1 cellular context compared by ENCODE assay signal in the genomic region with DNA sequence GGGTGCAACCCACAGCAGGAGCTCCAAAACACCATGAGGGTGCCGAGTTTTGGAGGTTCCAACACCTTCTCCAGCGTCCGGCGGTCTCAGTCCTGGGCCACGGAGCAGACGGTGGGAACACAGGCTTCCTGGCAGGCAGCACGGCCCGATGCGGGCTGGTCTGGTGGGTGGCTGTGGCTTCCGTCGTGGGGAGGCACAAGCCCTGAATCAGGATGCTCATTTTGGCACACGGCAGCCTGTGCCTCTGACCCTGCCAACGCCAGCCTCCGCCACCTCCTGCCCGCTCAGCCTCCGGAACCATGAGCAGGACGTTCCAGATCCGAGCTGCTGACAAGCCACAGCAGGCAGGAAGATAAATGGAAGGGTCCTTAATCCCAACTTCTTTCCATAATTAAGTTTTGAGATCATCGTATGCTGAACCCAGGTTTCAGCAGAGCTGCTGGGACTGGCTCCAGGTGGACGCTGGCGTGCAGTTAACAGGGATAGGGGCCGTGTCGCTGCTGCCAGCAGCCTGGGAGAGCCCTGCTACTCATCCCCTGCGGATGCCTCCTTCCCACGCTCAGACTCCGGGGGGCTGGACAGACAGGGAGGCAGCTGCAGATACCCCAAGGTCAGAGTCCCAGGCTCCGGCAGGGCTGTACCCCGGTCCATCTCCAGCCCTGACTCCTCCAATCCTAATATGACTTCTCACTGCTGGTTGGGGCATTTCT.
TF ChIP-seq lines count a peak whose summit lies in the region.

No MANE protein-coding gene starts in this region.

TF ChIP-seq in WTC11, 78 proteins besides CTCF, POLR2A, EP300 and RAD21 (continued from another document):
- TF ChIP-seq, protein P1, sequence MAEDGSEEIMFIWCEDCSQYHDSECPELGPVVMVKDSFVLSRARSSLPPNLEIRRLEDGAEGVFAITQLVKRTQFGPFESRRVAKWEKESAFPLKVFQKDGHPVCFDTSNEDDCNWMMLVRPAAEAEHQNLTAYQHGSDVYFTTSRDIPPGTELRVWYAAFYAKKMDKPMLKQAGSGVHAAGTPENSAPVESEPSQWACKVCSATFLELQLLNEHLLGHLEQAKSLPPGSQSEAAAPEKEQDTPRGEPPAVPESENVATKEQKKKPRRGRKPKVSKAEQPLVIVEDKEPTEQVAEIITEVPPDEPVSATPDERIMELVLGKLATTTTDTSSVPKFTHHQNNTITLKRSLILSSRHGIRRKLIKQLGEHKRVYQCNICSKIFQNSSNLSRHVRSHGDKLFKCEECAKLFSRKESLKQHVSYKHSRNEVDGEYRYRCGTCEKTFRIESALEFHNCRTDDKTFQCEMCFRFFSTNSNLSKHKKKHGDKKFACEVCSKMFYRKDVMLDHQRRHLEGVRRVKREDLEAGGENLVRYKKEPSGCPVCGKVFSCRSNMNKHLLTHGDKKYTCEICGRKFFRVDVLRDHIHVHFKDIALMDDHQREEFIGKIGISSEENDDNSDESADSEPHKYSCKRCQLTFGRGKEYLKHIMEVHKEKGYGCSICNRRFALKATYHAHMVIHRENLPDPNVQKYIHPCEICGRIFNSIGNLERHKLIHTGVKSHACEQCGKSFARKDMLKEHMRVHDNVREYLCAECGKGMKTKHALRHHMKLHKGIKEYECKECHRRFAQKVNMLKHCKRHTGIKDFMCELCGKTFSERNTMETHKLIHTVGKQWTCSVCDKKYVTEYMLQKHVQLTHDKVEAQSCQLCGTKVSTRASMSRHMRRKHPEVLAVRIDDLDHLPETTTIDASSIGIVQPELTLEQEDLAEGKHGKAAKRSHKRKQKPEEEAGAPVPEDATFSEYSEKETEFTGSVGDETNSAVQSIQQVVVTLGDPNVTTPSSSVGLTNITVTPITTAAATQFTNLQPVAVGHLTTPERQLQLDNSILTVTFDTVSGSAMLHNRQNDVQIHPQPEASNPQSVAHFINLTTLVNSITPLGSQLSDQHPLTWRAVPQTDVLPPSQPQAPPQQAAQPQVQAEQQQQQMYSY (CRISPR knock-in tag; IDR thresholded peaks at IDR 0.05): no peak
- TF ChIP-seq, protein P2, sequence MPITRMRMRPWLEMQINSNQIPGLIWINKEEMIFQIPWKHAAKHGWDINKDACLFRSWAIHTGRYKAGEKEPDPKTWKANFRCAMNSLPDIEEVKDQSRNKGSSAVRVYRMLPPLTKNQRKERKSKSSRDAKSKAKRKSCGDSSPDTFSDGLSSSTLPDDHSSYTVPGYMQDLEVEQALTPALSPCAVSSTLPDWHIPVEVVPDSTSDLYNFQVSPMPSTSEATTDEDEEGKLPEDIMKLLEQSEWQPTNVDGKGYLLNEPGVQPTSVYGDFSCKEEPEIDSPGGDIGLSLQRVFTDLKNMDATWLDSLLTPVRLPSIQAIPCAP (CRISPR knock-in tag; IDR thresholded peaks at IDR 0.05): no peak
- TF ChIP-seq OVOL2 (CRISPR knock-in tag; IDR thresholded peaks at IDR 0.05; ENCODE audit: borderline replicate concordance): no peak
- no peak for TF ChIP-seq RORB (CRISPR knock-in tag; IDR thresholded peaks at IDR 0.05)
- no peak for TF ChIP-seq CREM (CRISPR knock-in tag; IDR thresholded peaks at IDR 0.05)
- TF ChIP-seq JUN (CRISPR knock-in tag; IDR thresholded peaks at IDR 0.05): no peak
- TF ChIP-seq HMGA2 (CRISPR knock-in tag; IDR thresholded peaks at IDR 0.05): no peak
- TF ChIP-seq, protein P3, sequence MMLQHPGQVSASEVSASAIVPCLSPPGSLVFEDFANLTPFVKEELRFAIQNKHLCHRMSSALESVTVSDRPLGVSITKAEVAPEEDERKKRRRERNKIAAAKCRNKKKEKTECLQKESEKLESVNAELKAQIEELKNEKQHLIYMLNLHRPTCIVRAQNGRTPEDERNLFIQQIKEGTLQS (CRISPR knock-in tag; conservative IDR thresholded peaks at IDR 0.05): no peak
